Comparison of ENCODE assay signal across 19 cellular contexts in the genomic region with DNA sequence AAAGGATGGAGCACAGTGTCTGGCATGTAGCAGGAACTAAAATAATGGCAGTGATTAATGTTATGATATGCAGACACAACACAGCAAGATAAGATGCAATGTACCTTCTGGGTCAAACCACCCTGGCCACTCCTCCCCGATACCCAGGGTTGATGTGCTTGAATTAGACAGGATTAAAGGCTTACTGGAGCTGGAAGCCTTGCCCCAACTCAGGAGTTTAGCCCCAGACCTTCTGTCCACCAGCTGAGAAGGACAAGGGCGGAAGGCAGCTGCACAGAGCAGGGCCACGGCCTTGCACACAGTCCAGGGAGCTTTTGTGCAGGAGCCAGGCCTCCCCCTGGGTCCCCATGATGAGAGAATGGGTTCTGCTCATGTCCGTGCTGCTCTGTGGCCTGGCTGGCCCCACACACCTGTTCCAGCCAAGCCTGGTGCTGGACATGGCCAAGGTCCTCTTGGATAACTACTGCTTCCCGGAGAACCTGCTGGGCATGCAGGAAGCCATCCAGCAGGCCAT. TPM values are rescaled to one million over a fixed set of nuclear protein-coding genes. Genes with fewer than 3 reads are reported as not detected.
DNase-seq lines count a peak whose midpoint lies in the region; ATAC-seq and TF ChIP-seq lines count a peak whose summit lies in the region.
"Had no signal": no experiment of that assay in that cellular context is flagged by ENCODE, and none has a peak within 500 bp of the region (broad histone marks: within the 10 kb centered on the region; RNA-seq: fewer than 3 reads in every experiment).

A gene (plus strand): TSS at position 226 of the 514 bp plus-strand sequence. CDS start 122 bp downstream, at position 348.

- peaks cover 0 to 7% (median 0%) of the 10 kb centered on the region in 3 experiments for H3K27me3 ChIP-seq in neuronal stem cell (ENCODE audit: control insufficient read depth in 3 of 3, insufficient read depth in 3 of 3, low read depth in 1 of 3, low read length in 3 of 3)

- H3K4ac ChIP-seq in neuronal stem cell (ENCODE audit: low read length), result no peak within 1 kb of the TSS

- H2BK120ac ChIP-seq in neuronal stem cell (ENCODE audit: low read depth, low read length), result no peak within 1 kb of the TSS

- H3K14ac ChIP-seq in neuronal stem cell (ENCODE audit: low read length), result no peak within 1 kb of the TSS

- H3K4me1 Mint-ChIP-seq in chondrocyte (ENCODE audit: low read depth), result no peaks in the 10 kb centered on the region
- H3K4me1 Mint-ChIP-seq: IgD-negative memory B cell had no signal

- H3K27ac Mint-ChIP-seq in chondrocyte (ENCODE audit: unreplicated experiment), result no peak within 1 kb of the TSS
- H3K27ac Mint-ChIP-seq: H9, IgD-negative memory B cell had no signal

- H3K23ac ChIP-seq in neuronal stem cell (ENCODE audit: low read depth, low read length, poor library complexity), result no peak within 1 kb of the TSS

- intact Hi-C loops in cardiac septum (cut with DNase I) (no loop called here), Right ventricle myocardium superior (cut with DNase I) (no loop called here), mucosa of descending colon (cut with DNase I, micrococcal nuclease) (no loop called here)

- H3K4me3 Mint-ChIP-seq in chondrocyte (ENCODE audit: unreplicated experiment), result no peak within 1 kb of the TSS
- H3K4me3 Mint-ChIP-seq: H9, IgD-negative memory B cell had no signal

- TF ChIP-seq CTCF in chondrocyte (IDR thresholded peaks at IDR 0.05), result no peak
- no peak for TF ChIP-seq CTCF in GM13977 (IDR thresholded peaks at IDR 0.05; ENCODE audit: extremely low read depth, insufficient read depth, missing control alignments)
- TF ChIP-seq CTCF in mucosa of descending colon (IDR thresholded peaks at IDR 0.05), result no peak

- H3K27me3 Mint-ChIP-seq in chondrocyte (ENCODE audit: low read depth), result peaks cover 6% of the 10 kb centered on the region
- H3K27me3 Mint-ChIP-seq: IgD-negative memory B cell had no signal

- no peak within 1 kb of the TSS for H2BK15ac ChIP-seq in neuronal stem cell (ENCODE audit: low read length)

- H2BK5ac ChIP-seq in neuronal stem cell (ENCODE audit: low read length), result no peak within 1 kb of the TSS

- H3K4me1 ChIP-seq in neuronal stem cell (ENCODE audit: control insufficient read depth in 2 of 2, insufficient read depth in 1 of 2, low read depth in 1 of 2, low read length in 2 of 2), result no peaks in the 10 kb centered on the region
- no peaks in the 10 kb centered on the region for H3K4me1 ChIP-seq in mucosa of descending colon (ENCODE audit: low read depth)

- H2BK12ac ChIP-seq in neuronal stem cell (ENCODE audit: low read length), result no peak within 1 kb of the TSS

- in situ Hi-C loops in GM13977 (cut with MboI; ENCODE audit: low pct_unique_long_range_greater_than_20kb, low sequenced_read_pairs, unreplicated experiment), result no loop called here

- H3K4me3 ChIP-seq in neuronal stem cell (ENCODE audit: low read length in 2 of 2) (no peak within 1 kb of the TSS), mucosa of descending colon (no peak within 1 kb of the TSS)

- peak within 1 kb of the TSS; percentile 36 for H3K18ac ChIP-seq in neuronal stem cell (ENCODE audit: low read length)

- H3K36me3 ChIP-seq in neuronal stem cell (replicated peaks in 1 of 2; ENCODE audit: control insufficient read depth in 2 of 2, insufficient read depth in 2 of 2, low read length in 2 of 2) (no peaks in the 10 kb centered on the region), mucosa of descending colon (ENCODE audit: low read depth) (no peaks in the 10 kb centered on the region)

- H3K9me3 ChIP-seq in neuronal stem cell (replicated peaks in 1 of 2; ENCODE audit: control insufficient read depth in 2 of 2, insufficient read depth in 1 of 2, low read depth in 1 of 2, low read length in 2 of 2) (peaks cover 0 to 1% of the 10 kb centered on the region in 2 donors), mucosa of descending colon (no peaks in the 10 kb centered on the region)

- no peaks in the 10 kb centered on the region for H3K79me1 ChIP-seq in neuronal stem cell (ENCODE audit: low read depth, low read length)

- no peaks in the 10 kb centered on the region for H3K9me3 Mint-ChIP-seq in chondrocyte (ENCODE audit: low read depth)
- H3K9me3 Mint-ChIP-seq: H9, IgD-negative memory B cell had no signal

- no peaks in the 10 kb centered on the region for H3K36me3 Mint-ChIP-seq in chondrocyte (ENCODE audit: low read depth)
- H3K36me3 Mint-ChIP-seq: IgD-negative memory B cell had no signal

- DNase-seq in cardiac septum (ENCODE audit: low spot score), result peak; percentile 20
- no peak for DNase-seq in Right ventricle myocardium superior
- DNase-seq in chondrocyte (ENCODE audit: low spot score), result peak; percentile 49
- DNase-seq in neuronal stem cell (ENCODE audit: low spot score), result no peak
- DNase-seq in AG08395 (ENCODE audit: low spot score), result no peak
- DNase-seq in GM13977 (ENCODE audit: low spot score), result no peak
- no peak for DNase-seq in mucosa of descending colon
- DNase-seq in A172 (ENCODE audit: low spot score), result no peak
- DNase-seq: DMS 273 treated with DMSO at 0.1 percent for 48 hours, DND-41, H9, Karpas-422, NCI-H1436, NCI-H2029, NCI-H446 had no signal

- peak within 1 kb of the TSS; percentile 63 for H3K9ac ChIP-seq in neuronal stem cell (ENCODE audit: low read depth, low read length, poor library complexity)

- no peak within 1 kb of the TSS for H2AK5ac ChIP-seq in neuronal stem cell (ENCODE audit: low read depth, low read length)

- peak within 1 kb of the TSS; percentile 6 for H4K8ac ChIP-seq in neuronal stem cell (ENCODE audit: low read depth, low read length)

- ATAC-seq in Right ventricle myocardium superior (ENCODE audit: poor library complexity), result no peak
- no peak for ATAC-seq in mucosa of descending colon
- ATAC-seq: Right ventricle myocardium inferior had no signal

- WGBS in neuronal stem cell (ENCODE audit: extremely low coverage in 2 of 2, insufficient read length in 2 of 2, insufficient replicate concordance in 1 of 2), 2 donors, result no CpG with 5 or more reads among the region's 5 CpGs

- H2AFZ ChIP-seq in neuronal stem cell (ENCODE audit: low read length), result no peak within 1 kb of the TSS

- no peak within 1 kb of the TSS for H3K4me2 ChIP-seq in neuronal stem cell (ENCODE audit: insufficient read depth, low read length, poor library complexity, severe bottlenecking)

- no peak within 1 kb of the TSS for H3K27ac ChIP-seq in neuronal stem cell (replicated peaks; ENCODE audit: low read length)

- H4K91ac ChIP-seq in neuronal stem cell (ENCODE audit: low read depth, low read length, poor library complexity), result no peak within 1 kb of the TSS

RNA-seq across cellular contexts. Expression of the gene that starts here (rescaled TPM):
- total RNA-seq in cardiac septum (not detected), Right ventricle myocardium superior (not detected), chondrocyte (not detected in 3 replicates), mucosa of descending colon (not detected)
- not detected for polyA plus RNA-seq in neuronal stem cell (2013, experiment 1 of 2)
- polyA plus RNA-seq in neuronal stem cell (2013, experiment 2 of 2), result not detected
- total RNA-seq in A172 (2014; rRNA removed; shearing (Covaris generic)), result not detected in 2 replicates
- total RNA-seq: H9, MCF 10A, OCI-LY7, Right ventricle myocardium inferior had no signal
- polyA plus RNA-seq: IgD-negative memory B cell had no signal

Comparison
In these comparisons a context has a peak if more than half of its experiments do, and no peak if none do; other contexts are left out.
1. Peak in DNase-seq in cardiac septum; RNA of the gene not detected or under 1 TPM.
2. Peak in DNase-seq in chondrocyte; RNA of the gene not detected or under 1 TPM.